In the genomic region with DNA sequence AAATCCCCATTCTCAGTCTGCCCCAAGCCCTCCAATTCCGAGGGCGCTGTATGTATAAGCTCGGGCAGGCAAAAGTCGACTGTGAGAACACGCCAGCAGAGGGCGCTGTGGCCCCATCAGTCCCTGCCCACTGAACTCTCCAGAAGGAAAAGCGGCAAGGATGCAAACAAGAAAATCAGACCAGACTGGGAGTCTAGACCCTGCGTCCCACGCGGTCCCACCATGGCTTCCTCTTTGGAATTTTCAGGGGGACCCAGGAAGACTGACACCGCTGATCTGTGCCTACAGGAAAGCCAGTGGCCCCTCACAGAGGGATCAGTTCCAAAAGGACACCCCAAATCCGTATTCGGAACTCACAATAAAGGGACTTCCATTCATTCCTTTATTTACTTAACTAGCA, we compare ENCODE assay signal across 8 cellular contexts. TPM values are rescaled to one million over a fixed set of nuclear protein-coding genes. Genes with fewer than 3 reads are reported as not detected.
DNase-seq lines count a peak whose midpoint lies in the region; ATAC-seq, FAIRE-seq and TF ChIP-seq lines count a peak whose summit lies in the region.

No MANE protein-coding gene starts in this region.

- peak; percentile 70 for ATAC-seq in HG03439 (IDR thresholded peaks at IDR 0.05; ENCODE audit: unreplicated experiment)

- peak; percentile 86 for TF ChIP-seq CTCF in AG09319 (IDR thresholded peaks at IDR 0.05; ENCODE audit: low read depth, low read length)

- FAIRE-seq in GM19239 (lab: Jason Lieb, UNC) = peak; percentile 96

- DNase-seq in AG09319 (ENCODE audit: extremely low read depth, low read depth) = peak; percentile 60
- peak; percentile 81 for DNase-seq in GM19239 (ENCODE audit: insufficient read length, low spot score)
- DNase-seq in NCI-H748 (lab: John Stamatoyannopoulos, UW; ENCODE audit: unreplicated experiment) = peak; percentile 63
- DNase-seq in activated CD4-positive, alpha-beta T cell treated with anti-CD3 and anti-CD28 coated beads, Interleukin-2, amount 50 U/mL, for 48 hours = peak; percentile 81 to 85
- peak; percentile 60 for DNase-seq in effector CD4-positive, alpha-beta T cell
- peak; percentile 83 to 85 for DNase-seq in lung microvascular endothelial cell (ENCODE audit: low read depth in 2 of 2)
- peak; percentile 45 to 69 (median 64) for DNase-seq in stimulated activated CD4-positive, alpha-beta T cell treated with anti-CD3 and anti-CD28 coated beads, TNF-alpha, amount 100 ng/mL, for 48 hours (ENCODE audit: low read depth in 3 of 3)

RNA-seq across cellular contexts. Expression of a gene that starts 19.5 kb away (rescaled TPM):
- total RNA-seq in lung microvascular endothelial cell = not detected in 2 replicates

RNA-seq across cellular contexts. Expression of a gene that starts 35.6 kb away (rescaled TPM):
- total RNA-seq in lung microvascular endothelial cell = not detected in 2 replicates

Comparison
In these comparisons a context has a peak if more than half of its experiments do, and no peak if none do; other contexts are left out.
1. Peak in every context shown above with its lines: DNase-seq and ATAC-seq.